Comparison of ENCODE assay signal across 1 cellular context in genomic region chr17:74875970-74876593, GRCh38.
TF ChIP-seq lines count a peak whose summit lies in the region.

No MANE protein-coding gene starts in this region.

TF ChIP-seq in K562, 482 proteins besides CTCF, POLR2A, EP300 and RAD21 (continued from another document and continues in another):
- peak; percentile 84 for TF ChIP-seq HINFP (tag; conservative IDR thresholded peaks at IDR 0.05; ENCODE audit: low read depth)
- 0 out of 2 replicates have a peak, but pooled peaks have one; percentile 39 for TF ChIP-seq ETV1 (tag; conservative IDR thresholded peaks at IDR 0.05; ENCODE audit: low read depth)
- no peak for TF ChIP-seq ZBTB1 (CRISPR knock-in tag; IDR thresholded peaks at IDR 0.05; ENCODE audit: borderline replicate concordance, low read depth)
- TF ChIP-seq ZNF609 (CRISPR knock-in tag; IDR thresholded peaks at IDR 0.05; ENCODE audit: borderline replicate concordance), result no peak
- no peak for TF ChIP-seq AFF1 (IDR thresholded peaks at IDR 0.05; ENCODE audit: low read depth in 1 of 2, partially characterized antibody in 2 of 2)
- peak; percentile 89; the same call in 1 of the 2 replicates for TF ChIP-seq NFRKB (IDR thresholded peaks at IDR 0.05; ENCODE audit: low read depth)
- TF ChIP-seq CEBPG (CRISPR knock-in tag; IDR thresholded peaks at IDR 0.05), result 0 out of 2 replicates have a peak, but pooled peaks have one; percentile 13
- no peak for TF ChIP-seq CEBPG (tag; conservative IDR thresholded peaks at IDR 0.05 in 1 of 2, IDR thresholded peaks at IDR 0.05 in 1 of 2)
- no peak for TF ChIP-seq NR3C1 (CRISPR knock-in tag; IDR thresholded peaks at IDR 0.05)
- no peak; the same call in 1 of the 2 replicates for TF ChIP-seq ZBTB26 (CRISPR knock-in tag; IDR thresholded peaks at IDR 0.05)
- no peak for TF ChIP-seq PHTF2 (CRISPR knock-in tag; IDR thresholded peaks at IDR 0.05)
- no peak for TF ChIP-seq ZKSCAN1 (IDR thresholded peaks at IDR 0.05; ENCODE audit: low read depth, low read length)
- no peak for TF ChIP-seq ZNF518B (CRISPR knock-in tag; IDR thresholded peaks at IDR 0.05)
- TF ChIP-seq PRPF4 (IDR thresholded peaks at IDR 0.05; ENCODE audit: insufficient read depth, low read depth, low read length, poor library complexity, severe bottlenecking), result no peak
- no peak for TF ChIP-seq ZNF76 (CRISPR knock-in tag; IDR thresholded peaks at IDR 0.05; ENCODE audit: borderline replicate concordance)
- TF ChIP-seq ZNF766 (CRISPR knock-in tag; conservative IDR thresholded peaks at IDR 0.05), result peak; percentile 80; the same call in 1 of the 2 replicates
- TF ChIP-seq DACH1 (IDR thresholded peaks at IDR 0.05; ENCODE audit: partially characterized antibody), result no peak
- peak; percentile 54; the same call in 1 of the 2 replicates for TF ChIP-seq ZKSCAN8 (CRISPR knock-in tag; IDR thresholded peaks at IDR 0.05)
- no peak for TF ChIP-seq NR0B1 (IDR thresholded peaks at IDR 0.05; ENCODE audit: partially characterized antibody)
- no peak; a peak in 1 of 4 replicates for TF ChIP-seq NRF1 (conservative IDR thresholded peaks at IDR 0.05 in 1 of 2, IDR thresholded peaks at IDR 0.05 in 1 of 2)
- no peak for TF ChIP-seq CBX8 (IDR thresholded peaks at IDR 0.05; ENCODE audit: borderline replicate concordance, extremely low read depth, low read depth, low read length, poor library complexity, severe bottlenecking)
- TF ChIP-seq TCF7 (IDR thresholded peaks at IDR 0.05; ENCODE audit: borderline replicate concordance), result no peak
- peak; percentile 58; the same call in 1 of the 2 replicates for TF ChIP-seq NBN (IDR thresholded peaks at IDR 0.05; ENCODE audit: low read depth)
- TF ChIP-seq NFXL1 (CRISPR knock-in tag; IDR thresholded peaks at IDR 0.05), result no peak
- no peak for TF ChIP-seq RUNX1 (IDR thresholded peaks at IDR 0.05; ENCODE audit: low read depth)
- TF ChIP-seq LEF1 (IDR thresholded peaks at IDR 0.05), result peak; percentile 90
- no peak for TF ChIP-seq ZNF75A (CRISPR knock-in tag; IDR thresholded peaks at IDR 0.05)
- no peak for TF ChIP-seq POLR2AphosphoS2 (IDR thresholded peaks at IDR 0.05; ENCODE audit: low read length)
- no peak for TF ChIP-seq ILF3 (IDR thresholded peaks at IDR 0.05; ENCODE audit: borderline replicate concordance)
- TF ChIP-seq SIN3A (IDR thresholded peaks at IDR 0.05; ENCODE audit: borderline replicate concordance in 2 of 2, control insufficient read depth in 1 of 2, low read depth in 2 of 2, low read length in 2 of 2), result no peak
- peak; percentile 50 for TF ChIP-seq TAF9B (IDR thresholded peaks at IDR 0.05; ENCODE audit: partially characterized antibody)
- peak; percentile 95 for TF ChIP-seq ZNF395 (CRISPR knock-in tag; IDR thresholded peaks at IDR 0.05)
- peak; percentile 83 for TF ChIP-seq ZNF589 (CRISPR knock-in tag; IDR thresholded peaks at IDR 0.05; ENCODE audit: low read depth)
- TF ChIP-seq MAFF (IDR thresholded peaks at IDR 0.05; ENCODE audit: low read length), result peak; percentile 80
- TF ChIP-seq POLR3G (IDR thresholded peaks at IDR 0.05; ENCODE audit: extremely low read depth, insufficient read length, insufficient replicate concordance), result no peak
